In genomic region chr2:159077869-159078268, GRCh38 we compare ENCODE assay signal across 14 cellular contexts.
A peak's percentile ranks its signal among the peaks of the same experiment; 100 is the strongest.
DNase-seq lines count a peak whose midpoint lies in the region; ATAC-seq, FAIRE-seq and TF ChIP-seq lines count a peak whose summit lies in the region.
"Had no signal": no experiment of that assay in that cellular context is flagged by ENCODE, and none has a peak within 500 bp of the region (broad histone marks: within the 10 kb centered on the region; RNA-seq: fewer than 3 reads in every experiment).

No MANE protein-coding gene starts in this region.

- no peaks in the 10 kb centered on the region for H3F3A ChIP-seq in PC-3 (ENCODE audit: low read length, unreplicated experiment)

- peaks cover 45% of the 10 kb centered on the region for H3K4me1 ChIP-seq in PC-3 (ENCODE audit: insufficient read depth, low read length)
- no peaks in the 10 kb centered on the region for H3K4me1 ChIP-seq in mucosa of descending colon (ENCODE audit: low read depth)
- no peaks in the 10 kb centered on the region for H3K4me1 ChIP-seq in HepG2 (ENCODE audit: insufficient read depth, low read length)
- H3K4me1 ChIP-seq: BLaER1 treated with 17β-estradiol and CSF1 and Interleukin-3, amounts not matched to agents 10 nM and 100 nM had no signal

- H4K20me1 ChIP-seq in PC-3 (ENCODE audit: low read length) (no peaks in the 10 kb centered on the region), HepG2 (ENCODE audit: insufficient read depth, low read length) (no peaks in the 10 kb centered on the region)
- H4K20me1 ChIP-seq: BLaER1 treated with 17β-estradiol and CSF1 and Interleukin-3, amounts not matched to agents 10 nM and 100 nM had no signal

- no TSS peak for BruUV-seq in PC-3 (replicated peaks; lab: Mats Ljungman, UMichigan)
- BruUV-seq in HepG2 (replicated peaks; lab: Mats Ljungman, UMichigan): no TSS peak

- POLR2A ChIA-PET in PC-3 (lab: Charles Lee; ENCODE audit: unreplicated experiment) (interaction anchor here (0.6 kb wide), 1 partner anchor 21 kb away, joined by 4 read pairs; no protein-coding TSS in a partner anchor), HepG2 (lab: Yijun Ruan, JAX) (no interaction called here)

- H3K9me3 ChIP-seq in PC-3 (ENCODE audit: low read length) (no peaks in the 10 kb centered on the region), mucosa of descending colon (no peaks in the 10 kb centered on the region), HepG2 (ENCODE audit: low read length) (no peaks in the 10 kb centered on the region)

- in situ Hi-C loops in HepG2 (cut with HindIII; ENCODE audit: extremely low pct_ligation_motif_present, low pct_unique_long_range_greater_than_20kb): no loop called here

- ATAC-seq in PC-3 (no peak), mucosa of descending colon (peak; percentile 24), HepG2 (no peak)
- ATAC-seq: HCT116 had no signal

- no peaks in the 10 kb centered on the region; the same call in 1 of the 2 replicates for H3K36me3 ChIP-seq in PC-3 (ENCODE audit: low read depth, low read length)
- no peaks in the 10 kb centered on the region for H3K36me3 ChIP-seq in mucosa of descending colon (ENCODE audit: low read depth)
- no peaks in the 10 kb centered on the region for H3K36me3 ChIP-seq in HepG2 (replicated peaks in 1 of 2; ENCODE audit: control insufficient read depth in 1 of 2, insufficient read depth in 2 of 2, low read length in 2 of 2)
- H3K36me3 ChIP-seq: BLaER1 treated with 17β-estradiol and CSF1 and Interleukin-3, amounts not matched to agents 10 nM and 100 nM had no signal

- no peak for DNase-seq in PC-3
- peak; percentile 40 for DNase-seq in amniotic epithelial cell (ENCODE audit: low read depth)
- peak; percentile 39 for DNase-seq in fibroblast of mammary gland (ENCODE audit: low read depth)
- no peak for DNase-seq in mucosa of descending colon
- DNase-seq in GOT3 (lab: John Stamatoyannopoulos, UW): no peak
- no peak for DNase-seq in GM19240 (ENCODE audit: insufficient read length, low spot score)
- DNase-seq in HepG2 (ENCODE audit: low spot score): no peak
- no peak for DNase-seq in activated naive CD4-positive, alpha-beta T cell treated with anti-CD3 and anti-CD28 coated beads, Interleukin-2, amount 50 U/mL, for 16 hours
- DNase-seq: ACHN; CD4-positive, CD25-positive, alpha-beta regulatory T cell; DMS53 had no signal

- intact Hi-C loops in PC-3 (cut with micrococcal nuclease) (no loop called here), mucosa of descending colon (cut with DNase I, micrococcal nuclease) (no loop called here), HepG2 (cut with micrococcal nuclease; ENCODE audit: unreplicated experiment) (no loop called here)

- H3K27ac ChIP-seq in PC-3 (ENCODE audit: low read length): no peak overlapping the region
- no peak overlapping the region for H3K27ac ChIP-seq in HepG2 (ENCODE audit: extremely low read length, insufficient read depth, low read length)
- H3K27ac ChIP-seq: BLaER1 treated with 17β-estradiol and CSF1 and Interleukin-3, amounts not matched to agents 10 nM and 100 nM had no signal

- no peak overlapping the region for H2AFZ ChIP-seq in PC-3 (ENCODE audit: low read length)
- no peak overlapping the region for H2AFZ ChIP-seq in HepG2 (ENCODE audit: low read length)

- CTCF ChIA-PET in PC-3 (lab: Charles Lee) (no interaction called here), HepG2 (lab: Yijun Ruan, JAX; ENCODE audit: low intra/inter-chr PET ratio, low total read pairs) (no interaction called here)

- TF ChIP-seq EP300 in HepG2 (IDR thresholded peaks at IDR 0.05; ENCODE audit: low read depth in 2 of 2, low read length in 2 of 2) (no peak), HepG2 (CRISPR knock-in tag; IDR thresholded peaks at IDR 0.05; ENCODE audit: borderline replicate concordance) (no peak)

- no peak for TF ChIP-seq RAD21 in HepG2 (CRISPR knock-in tag; IDR thresholded peaks at IDR 0.05)

- TF ChIP-seq POLR2A in HepG2 (IDR thresholded peaks at IDR 0.05; ENCODE audit: insufficient read depth in 1 of 2, low read depth in 2 of 2, low read length in 2 of 2): no peak

- peaks cover 27% of the 10 kb centered on the region for H3K79me2 ChIP-seq in PC-3 (ENCODE audit: low read length)
- no peaks in the 10 kb centered on the region for H3K79me2 ChIP-seq in HepG2 (ENCODE audit: insufficient read depth, low read length)

- no peak overlapping the region for H3K9ac ChIP-seq in PC-3 (ENCODE audit: low read length)
- H3K9ac ChIP-seq in HepG2 (ENCODE audit: insufficient read depth, low read depth, low read length): no peak overlapping the region
- H3K9ac ChIP-seq: BLaER1 treated with 17β-estradiol and CSF1 and Interleukin-3, amounts not matched to agents 10 nM and 100 nM had no signal

- H3K9me2 ChIP-seq in PC-3 (replicated peaks; ENCODE audit: low read length): no peaks in the 10 kb centered on the region

- H3K4me3 ChIP-seq in PC-3 (ENCODE audit: low read length) (no peak overlapping the region), fibroblast of mammary gland (ENCODE audit: control insufficient read depth, low read depth, low read length) (no peak overlapping the region), mucosa of descending colon (no peak overlapping the region), HepG2 (replicated peaks in 1 of 3; ENCODE audit: insufficient read depth in 1 of 3, low read depth in 2 of 3, low read length in 3 of 3) (no peak overlapping the region)
- H3K4me3 ChIP-seq: BLaER1 treated with 17β-estradiol and CSF1 and Interleukin-3, amounts not matched to agents 10 nM and 100 nM had no signal

- no peak for FAIRE-seq in HepG2 (lab: Jason Lieb, UNC)
- FAIRE-seq: H54 had no signal

- H3K4me2 ChIP-seq in PC-3 (ENCODE audit: low read length) (0 out of 2 replicates have a peak overlapping the region, but pooled peaks have one; percentile 2), HepG2 (ENCODE audit: low read depth, low read length) (no peak overlapping the region)
- H3K4me2 ChIP-seq: BLaER1 treated with 17β-estradiol and CSF1 and Interleukin-3, amounts not matched to agents 10 nM and 100 nM had no signal

- no peaks in the 10 kb centered on the region for H3K27me3 ChIP-seq in PC-3 (ENCODE audit: low read length)
- H3K27me3 ChIP-seq in HepG2 (ENCODE audit: control insufficient read depth in 1 of 2, insufficient read depth in 2 of 2, low read length in 2 of 2): no peaks in the 10 kb centered on the region
- H3K27me3 ChIP-seq: BLaER1 treated with 17β-estradiol and CSF1 and Interleukin-3, amounts not matched to agents 10 nM and 100 nM had no signal

- TF ChIP-seq CTCF in PC-3 (conservative IDR thresholded peaks at IDR 0.05; ENCODE audit: low read depth, low read length): no peak
- no peak for TF ChIP-seq CTCF in fibroblast of mammary gland (conservative IDR thresholded peaks at IDR 0.05; ENCODE audit: control insufficient read depth, insufficient read depth, low read depth, low read length)
- TF ChIP-seq CTCF in mucosa of descending colon (IDR thresholded peaks at IDR 0.05): no peak
- no peak for TF ChIP-seq CTCF in HepG2 (CRISPR knock-in tag; IDR thresholded peaks at IDR 0.05)

TF ChIP-seq in HepG2, 621 proteins besides CTCF, POLR2A, EP300 and RAD21:
- TF ChIP-seq RARG (CRISPR knock-in tag; IDR thresholded peaks at IDR 0.05; ENCODE audit: low read depth): no peak
- TF ChIP-seq, protein P1, sequence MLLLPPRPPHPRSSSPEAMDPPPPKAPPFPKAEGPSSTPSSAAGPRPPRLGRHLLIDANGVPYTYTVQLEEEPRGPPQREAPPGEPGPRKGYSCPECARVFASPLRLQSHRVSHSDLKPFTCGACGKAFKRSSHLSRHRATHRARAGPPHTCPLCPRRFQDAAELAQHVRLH (CRISPR knock-in tag; IDR thresholded peaks at IDR 0.05; ENCODE audit: borderline replicate concordance, low read depth): no peak
- no peak for TF ChIP-seq JUND (CRISPR knock-in tag; IDR thresholded peaks at IDR 0.05)
- TF ChIP-seq STAG1 (CRISPR knock-in tag; IDR thresholded peaks at IDR 0.05): no peak
- TF ChIP-seq RXRA (CRISPR knock-in tag; IDR thresholded peaks at IDR 0.05): no peak
- TF ChIP-seq RCOR2 (CRISPR knock-in tag; IDR thresholded peaks at IDR 0.05): no peak
- TF ChIP-seq ZNF660 (CRISPR knock-in tag; IDR thresholded peaks at IDR 0.05; ENCODE audit: borderline replicate concordance, low read depth): no peak
- TF ChIP-seq ZNF788 (CRISPR knock-in tag; IDR thresholded peaks at IDR 0.05; ENCODE audit: borderline replicate concordance): no peak
- TF ChIP-seq MED1 (CRISPR knock-in tag; IDR thresholded peaks at IDR 0.05): no peak
- TF ChIP-seq GTF2F1 (IDR thresholded peaks at IDR 0.05; ENCODE audit: low read length): no peak
- TF ChIP-seq SNRNP70 (IDR thresholded peaks at IDR 0.05; ENCODE audit: low read depth, low read length): no peak
- TF ChIP-seq PCBP2 (optimal IDR thresholded peaks at IDR 0.05; ENCODE audit: low read depth, low read length, poor library complexity, severe bottlenecking): no peak
- no peak for TF ChIP-seq KDM1A (CRISPR knock-in tag; IDR thresholded peaks at IDR 0.05)
- no peak for TF ChIP-seq THYN1 (CRISPR knock-in tag; IDR thresholded peaks at IDR 0.05; ENCODE audit: borderline replicate concordance, low read depth)
- TF ChIP-seq YEATS4 (CRISPR knock-in tag; IDR thresholded peaks at IDR 0.05; ENCODE audit: borderline replicate concordance): no peak
- TF ChIP-seq RBFOX2 (IDR thresholded peaks at IDR 0.05; ENCODE audit: low read depth, low read length): no peak
- no peak for TF ChIP-seq ZC3H13 (CRISPR knock-in tag; IDR thresholded peaks at IDR 0.05)
- no peak for TF ChIP-seq CREBL2 (CRISPR knock-in tag; IDR thresholded peaks at IDR 0.05; ENCODE audit: borderline replicate concordance)
- TF ChIP-seq NFKBIZ (CRISPR knock-in tag; IDR thresholded peaks at IDR 0.05): no peak
TF ChIP-seq in HepG2: peak in this region for 0.

Comparison
In these comparisons a context has a peak if more than half of its experiments do, and no peak if none do; other contexts are left out.
1. DNase-seq: peak in amniotic epithelial cell (single experiment) and fibroblast of mammary gland (single experiment); none in PC-3 (single experiment), mucosa of descending colon (0 of 3), GOT3 (single experiment), GM19240 (single experiment), HepG2 (single experiment) and activated naive CD4-positive, alpha-beta T cell treated with anti-CD3 and anti-CD28 coated beads, Interleukin-2, amount 50 U/mL, for 16 hours (single experiment).